9 cellular contexts compared by ENCODE assay signal in genomic region chr10:99779335-99779734, GRCh38. TPM values are rescaled to one million over a fixed set of nuclear protein-coding genes. Genes with fewer than 3 reads are reported as not detected.
DNase-seq lines count a peak whose midpoint lies in the region; TF ChIP-seq lines count a peak whose summit lies in the region.
"Had no signal": no experiment of that assay in that cellular context is flagged by ENCODE, and none has a peak within 500 bp of the region (broad histone marks: within the 10 kb centered on the region; RNA-seq: fewer than 3 reads in every experiment).

No MANE protein-coding gene starts in this region.

- H3K9me3 ChIP-seq in DOHH2 (ENCODE audit: control insufficient read depth, insufficient read depth, low read length) = no peaks in the 10 kb centered on the region
- H3K9me3 ChIP-seq in osteoblast (ENCODE audit: low read depth, low read length) = no peaks in the 10 kb centered on the region

- H3K79me2 ChIP-seq in DOHH2 (ENCODE audit: control insufficient read depth, low read length) (no peaks in the 10 kb centered on the region), osteoblast (ENCODE audit: insufficient read depth, low read length) (no peaks in the 10 kb centered on the region)

- no peak for TF ChIP-seq CTCF in DOHH2 (IDR thresholded peaks at IDR 0.05; ENCODE audit: low read depth, low read length, poor library complexity, severe bottlenecking)
- TF ChIP-seq CTCF in epithelial cell of esophagus (IDR thresholded peaks at IDR 0.05; ENCODE audit: insufficient read depth, low read depth, low read length, missing control alignments) = no peak
- no peak for TF ChIP-seq CTCF in osteoblast (IDR thresholded peaks at IDR 0.05; ENCODE audit: extremely low read depth, low read depth, low read length)

- DNase-seq in NOMO-1 treated with DMSO at 0.1 percent for 48 hours (lab: John Stamatoyannopoulos, UW; ENCODE audit: unreplicated experiment) = peak; percentile 93
- DNase-seq in epithelial cell of esophagus (ENCODE audit: low read depth) = peak; percentile 52
- DNase-seq in osteoblast (ENCODE audit: insufficient read length, low spot score, missing footprints) = no peak
- no peak for DNase-seq in inferior parietal cortex (ENCODE audit: extremely low spot score)
- DNase-seq in stimulated activated CD4-positive, alpha-beta T cell treated with anti-CD3 and anti-CD28 coated beads, Interleukin-1b, Interleukin-23, amount 100 ng/mL, for 48 hours = no peak
- no peak for DNase-seq in anterior cingulate cortex (lab: John Stamatoyannopoulos, UW)
- DNase-seq in NCI-H748 treated with DMSO at 0.1 percent for 48 hours (lab: John Stamatoyannopoulos, UW) = no peak
- DNase-seq: cerebellar nuclear complex had no signal

- H2AFZ ChIP-seq in osteoblast (ENCODE audit: low read length) = peak overlapping the region; percentile 40

- H3K27ac ChIP-seq in DOHH2 (ENCODE audit: low read depth, low read length) = 0 out of 2 replicates have a peak overlapping the region, but pooled peaks have one; percentile 2
- H3K27ac ChIP-seq in osteoblast (ENCODE audit: low read depth, low read length) = peak overlapping the region; percentile 83

- H3K4me2 ChIP-seq in DOHH2 (ENCODE audit: low read length) = peak overlapping the region; percentile 58
- H3K4me2 ChIP-seq in osteoblast (ENCODE audit: insufficient read depth, low read length) = peak overlapping the region; percentile 74

- H3K27me3 ChIP-seq in DOHH2 (ENCODE audit: control insufficient read depth, low read length) (no peaks in the 10 kb centered on the region), osteoblast (ENCODE audit: insufficient read depth, low read length) (no peaks in the 10 kb centered on the region)

- H3K4me1 ChIP-seq in DOHH2 (ENCODE audit: control insufficient read depth, low read length) = peaks cover 34% of the 10 kb centered on the region
- peaks cover 42% of the 10 kb centered on the region for H3K4me1 ChIP-seq in osteoblast (ENCODE audit: insufficient read depth, low read length)

- 0 out of 2 replicates have a peak, but pooled peaks cover 7% of the 10 kb centered on the region for H3F3A ChIP-seq in DOHH2 (ENCODE audit: control insufficient read depth, insufficient read depth)

- no peaks in the 10 kb centered on the region for H3K9me2 ChIP-seq in DOHH2 (replicated peaks; ENCODE audit: control insufficient read depth, low read length)

- H3K4me3 ChIP-seq in DOHH2 (ENCODE audit: low read length) (peak overlapping the region; percentile 17), epithelial cell of esophagus (ENCODE audit: low read length) (no peak overlapping the region), osteoblast (ENCODE audit: insufficient read depth, low read length) (peak overlapping the region; percentile 39)

- no peaks in the 10 kb centered on the region for H3K36me3 ChIP-seq in DOHH2 (ENCODE audit: control insufficient read depth, low read length)
- H3K36me3 ChIP-seq in osteoblast (ENCODE audit: insufficient read depth, low read length) = no peaks in the 10 kb centered on the region

- H4K20me1 ChIP-seq in DOHH2 (ENCODE audit: control insufficient read depth, insufficient read depth, low read depth, low read length) (no peaks in the 10 kb centered on the region), osteoblast (ENCODE audit: insufficient read depth, low read length) (no peaks in the 10 kb centered on the region)

RNA-seq across cellular contexts. Expression of gene ABCC2, which starts 3.1 kb away (rescaled TPM):
- 1.5 and 1.8 TPM in 2 replicates for total RNA-seq in osteoblast

RNA-seq across cellular contexts. Expression of gene CUTC, which starts 47.3 kb away (rescaled TPM):
- total RNA-seq in osteoblast = 11.8 and 13.8 TPM in 2 replicates

RNA-seq across cellular contexts. Expression of gene COX15, which starts 47.4 kb away (rescaled TPM):
- 34.5 and 36.9 TPM in 2 replicates for total RNA-seq in osteoblast

Comparison
In these comparisons a context has a peak if more than half of its experiments do, and no peak if none do; other contexts are left out.
1. DNase-seq: peak in NOMO-1 treated with DMSO at 0.1 percent for 48 hours (single experiment) and epithelial cell of esophagus (single experiment); none in osteoblast (single experiment), inferior parietal cortex (single experiment), stimulated activated CD4-positive, alpha-beta T cell treated with anti-CD3 and anti-CD28 coated beads, Interleukin-1b, Interleukin-23, amount 100 ng/mL, for 48 hours (single experiment), anterior cingulate cortex (0 of 58) and NCI-H748 treated with DMSO at 0.1 percent for 48 hours (single experiment).